28 cellular contexts compared by ENCODE assay signal in the genomic region with DNA sequence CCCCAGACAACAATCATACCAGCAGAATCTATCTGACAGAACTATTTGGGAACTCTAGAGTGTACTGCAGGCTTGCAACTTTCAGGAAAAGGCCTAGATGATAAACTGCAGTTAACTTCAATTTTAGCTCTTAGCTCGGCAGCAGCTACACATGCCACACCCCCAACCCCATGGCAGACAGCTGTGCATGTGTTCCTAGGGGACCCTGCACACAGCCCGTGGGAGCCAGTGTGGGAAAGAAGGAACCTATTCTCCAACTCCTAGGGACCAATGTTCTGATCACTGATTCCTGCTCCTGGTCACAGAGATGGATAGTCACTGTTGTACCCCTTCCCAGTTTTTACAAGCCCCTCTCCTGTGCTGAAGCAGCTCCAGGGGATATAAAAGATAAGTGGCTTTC.
"Had no signal": no experiment of that assay in that cellular context is flagged by ENCODE, and none has a peak within 500 bp of the region (broad histone marks: within the 10 kb centered on the region; RNA-seq: fewer than 3 reads in every experiment).

No MANE protein-coding gene starts in this region.

- H3K4me3 ChIP-seq: ascending aorta, cardiac muscle cell had no signal

- H3K36me3 ChIP-seq: ascending aorta, cardiac muscle cell had no signal

- DNase-seq: activated B cell treated with CpG ODN at 0.5 μM for 24 hours; activated CD4-positive, alpha-beta memory T cell treated with anti-CD3 and anti-CD28 coated beads, Interleukin-2, amount 10 ng/mL, durations not matched to agents 7 days and 5 days; activated CD4-positive, alpha-beta T cell treated with anti-CD3 and anti-CD28 coated beads for 4 hours; activated CD4-positive, alpha-beta T cell treated with anti-CD3 and anti-CD28 coated beads, Interleukin-2, amount 10 ng/mL, durations not matched to agents 24 days and 14 days; activated CD4-positive, alpha-beta T cell treated with anti-CD3 and anti-CD28 coated beads, Interleukin-2, amount 50 U/mL, for 48 hours; activated CD4-positive, CD25-positive, alpha-beta regulatory T cell treated with anti-CD3 and anti-CD28 coated beads, Interleukin-2, amount 50 U/mL, for 72 hours; activated CD8-positive, alpha-beta memory T cell treated with anti-CD3 and anti-CD28 coated beads for 24 hours; activated CD8-positive, alpha-beta memory T cell treated with anti-CD3 and anti-CD28 coated beads, Interleukin-2, amount 10 ng/mL, durations not matched to agents 7 days and 5 days; activated CD8-positive, alpha-beta memory T cell treated with anti-CD3 and anti-CD28 coated beads, Interleukin-2, amount 50 U/mL, for 48 hours; activated CD8-positive, alpha-beta T cell treated with anti-CD3 and anti-CD28 coated beads, Interleukin-2, amount 10 ng/mL, durations not matched to agents 7 days and 5 days; activated effector memory CD4-positive, alpha-beta T cell treated with Interleukin-2 at 50 U/mL for 16 hours; activated gamma-delta T cell; activated naive CD4-positive, alpha-beta T cell treated with anti-CD3 and anti-CD28 coated beads, Interleukin-2, amount 10 ng/mL, durations not matched to agents 7 days and 5 days; activated naive CD4-positive, alpha-beta T cell treated with Interleukin-2 at 50 U/mL for 16 hours; activated naive CD8-positive, alpha-beta T cell treated with anti-CD3 and anti-CD28 coated beads, Interleukin-2, amount 10 ng/mL, durations not matched to agents 7 days and 5 days; activated naive CD8-positive, alpha-beta T cell treated with anti-CD3 and anti-CD28 coated beads, Interleukin-2, amount 50 U/mL, for 24 hours; activated T-cell treated with anti-CD3 and anti-CD28 coated beads, Interleukin-2, amount 50 U/mL, for 24 hours; activated T-cell treated with anti-CD3 and anti-CD28 coated beads, Interleukin-2, amount 50 U/mL, for 48 hours; amygdala; anterior cingulate cortex; caudate nucleus; cerebellar nuclear complex; T-helper 1 cell; T-helper 2 cell; T-helper 9 cell had no signal

- H3K27ac ChIP-seq: ascending aorta, cardiac muscle cell, VCaP had no signal

- H3K9me3 ChIP-seq: ascending aorta had no signal

- H3K27me3 ChIP-seq: ascending aorta, cardiac muscle cell had no signal

- H3K4me1 ChIP-seq: ascending aorta had no signal
